8 cellular contexts compared by ENCODE assay signal in the genomic region with DNA sequence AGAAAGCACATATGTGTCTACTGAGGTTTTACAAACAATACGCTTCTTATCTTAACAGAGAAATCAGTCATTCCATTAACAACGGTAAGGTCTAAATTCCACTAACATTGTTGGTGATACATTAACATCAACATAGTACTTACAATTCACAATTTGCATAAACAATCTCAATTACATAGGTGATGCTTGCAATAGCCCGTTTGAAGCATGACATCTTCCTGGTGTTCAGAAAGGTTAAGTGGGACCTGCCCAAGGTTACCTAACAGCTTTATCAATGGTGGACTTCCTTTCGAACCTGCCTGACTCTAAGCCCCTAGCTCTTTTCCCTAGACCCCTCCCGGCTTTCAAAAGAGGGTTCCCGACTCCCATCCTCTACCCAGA. TPM values are rescaled to one million over a fixed set of nuclear protein-coding genes. Genes with fewer than 3 reads are reported as not detected.
DNase-seq lines count a peak whose midpoint lies in the region; ATAC-seq lines count a peak whose summit lies in the region.

No MANE protein-coding gene starts in this region.

- peak overlapping the region; percentile 97 for H2AFZ ChIP-seq in neuronal stem cell (ENCODE audit: low read length)

- H4K8ac ChIP-seq in neuronal stem cell (ENCODE audit: low read depth, low read length): no peak overlapping the region

- DNase-seq in NT2/D1 (ENCODE audit: low read depth, low spot score) (no peak), neuronal stem cell (ENCODE audit: low spot score) (no peak), NCI-H524 (lab: John Stamatoyannopoulos, UW) (no peak), NCI-H1436 (lab: John Stamatoyannopoulos, UW) (no peak), NCI-H1105 (lab: John Stamatoyannopoulos, UW) (no peak)
- no peak for DNase-seq in stimulated activated CD4-positive, alpha-beta T cell treated with anti-CD3 and anti-CD28 coated beads, Interleukin-2, amount 100 ng/mL, for 24 hours

- H3K79me1 ChIP-seq in neuronal stem cell (ENCODE audit: low read depth, low read length): peaks cover 3% of the 10 kb centered on the region

- no peak overlapping the region for H2BK12ac ChIP-seq in neuronal stem cell (ENCODE audit: low read length)

- H3K4me1 ChIP-seq in NT2/D1 (ENCODE audit: insufficient read depth, insufficient read length) (no peaks in the 10 kb centered on the region), endocrine pancreas (ENCODE audit: control insufficient read depth, insufficient read depth, low read length) (no peaks in the 10 kb centered on the region), neuronal stem cell (ENCODE audit: control insufficient read depth in 2 of 2, insufficient read depth in 1 of 2, low read depth in 1 of 2, low read length in 2 of 2) (peaks cover 2 to 9% of the 10 kb centered on the region in 2 donors)

- H2BK120ac ChIP-seq in neuronal stem cell (ENCODE audit: low read depth, low read length): no peak overlapping the region

- peak overlapping the region; percentile 43 for H3K27ac ChIP-seq in neuronal stem cell (replicated peaks; ENCODE audit: low read length)

- H3K18ac ChIP-seq in neuronal stem cell (ENCODE audit: low read length): no peak overlapping the region

- no peak overlapping the region for H3K4ac ChIP-seq in neuronal stem cell (ENCODE audit: low read length)

- ATAC-seq in GM21723 (IDR thresholded peaks at IDR 0.05; ENCODE audit: unreplicated experiment): peak; percentile 24

- H2BK15ac ChIP-seq in neuronal stem cell (ENCODE audit: low read length): no peak overlapping the region

- H3K23ac ChIP-seq in neuronal stem cell (ENCODE audit: low read depth, low read length, poor library complexity): no peak overlapping the region

- peak overlapping the region; percentile 25 for H3K14ac ChIP-seq in neuronal stem cell (ENCODE audit: low read length)

- WGBS in neuronal stem cell (ENCODE audit: extremely low coverage in 2 of 2, insufficient read length in 2 of 2, insufficient replicate concordance in 1 of 2), 2 donors: no CpG with 5 or more reads among the region's 6 CpGs

- H3K9me3 ChIP-seq in NT2/D1 (ENCODE audit: insufficient read depth, low read length) (no peaks in the 10 kb centered on the region), endocrine pancreas (ENCODE audit: control insufficient read depth, low read length) (no peaks in the 10 kb centered on the region), neuronal stem cell (replicated peaks in 1 of 2; ENCODE audit: control insufficient read depth in 2 of 2, insufficient read depth in 1 of 2, low read depth in 1 of 2, low read length in 2 of 2) (no peaks in the 10 kb centered on the region)

- H2AK5ac ChIP-seq in neuronal stem cell (ENCODE audit: low read depth, low read length): no peak overlapping the region

- H3K4me2 ChIP-seq in neuronal stem cell (ENCODE audit: insufficient read depth, low read length, poor library complexity, severe bottlenecking): peak overlapping the region; percentile 60

- H3K4me3 ChIP-seq in NT2/D1 (ENCODE audit: insufficient read length, low read depth) (peak overlapping the region; percentile 93), endocrine pancreas (ENCODE audit: control insufficient read depth, insufficient read depth, low read length) (peak overlapping the region; percentile 82), neuronal stem cell (ENCODE audit: low read length in 2 of 2) (peak overlapping the region; percentile 68 to 91)

- H2BK5ac ChIP-seq in neuronal stem cell (ENCODE audit: low read length): peak overlapping the region; percentile 91

- H3K36me3 ChIP-seq in NT2/D1 (ENCODE audit: insufficient read depth, insufficient read length, low read length) (peaks cover 7% of the 10 kb centered on the region), endocrine pancreas (ENCODE audit: control insufficient read depth, insufficient read depth, low read length) (no peaks in the 10 kb centered on the region), neuronal stem cell (replicated peaks in 1 of 2; ENCODE audit: control insufficient read depth in 2 of 2, insufficient read depth in 2 of 2, low read length in 2 of 2) (peaks cover 0 to 7% of the 10 kb centered on the region in 2 donors)

- H3K27me3 ChIP-seq in NT2/D1 (ENCODE audit: insufficient read depth, insufficient read length) (no peaks in the 10 kb centered on the region), endocrine pancreas (ENCODE audit: control insufficient read depth, insufficient read depth, low read length) (no peaks in the 10 kb centered on the region), neuronal stem cell (ENCODE audit: control insufficient read depth in 3 of 3, insufficient read depth in 3 of 3, low read depth in 1 of 3, low read length in 3 of 3) (no peaks in the 10 kb centered on the region)

- H3K9ac ChIP-seq in NT2/D1 (ENCODE audit: insufficient read length, low read depth) (peak overlapping the region; percentile 94), endocrine pancreas (ENCODE audit: control insufficient read depth, insufficient read depth, low read length) (peak overlapping the region; percentile 88), neuronal stem cell (ENCODE audit: low read depth, low read length, poor library complexity) (peak overlapping the region; percentile 96)

- H4K91ac ChIP-seq in neuronal stem cell (ENCODE audit: low read depth, low read length, poor library complexity): no peak overlapping the region

RNA-seq across cellular contexts. Expression of a gene that starts 0.7 kb away (rescaled TPM):
- 38.0 TPM for polyA plus RNA-seq in neuronal stem cell (2013, experiment 1 of 2)
- polyA plus RNA-seq in neuronal stem cell (2013, experiment 2 of 2): 37.2 TPM

RNA-seq across cellular contexts. Expression of a gene that starts 12.9 kb away (rescaled TPM):
- polyA plus RNA-seq in neuronal stem cell (2013, experiment 1 of 2): 36.2 TPM
- 39.5 TPM for polyA plus RNA-seq in neuronal stem cell (2013, experiment 2 of 2)

RNA-seq across cellular contexts. Expression of a gene that starts 55.6 kb away (rescaled TPM):
- polyA plus RNA-seq in neuronal stem cell (2013, experiment 1 of 2): 95.3 TPM
- polyA plus RNA-seq in neuronal stem cell (2013, experiment 2 of 2): 94.8 TPM
